In the genomic region with DNA sequence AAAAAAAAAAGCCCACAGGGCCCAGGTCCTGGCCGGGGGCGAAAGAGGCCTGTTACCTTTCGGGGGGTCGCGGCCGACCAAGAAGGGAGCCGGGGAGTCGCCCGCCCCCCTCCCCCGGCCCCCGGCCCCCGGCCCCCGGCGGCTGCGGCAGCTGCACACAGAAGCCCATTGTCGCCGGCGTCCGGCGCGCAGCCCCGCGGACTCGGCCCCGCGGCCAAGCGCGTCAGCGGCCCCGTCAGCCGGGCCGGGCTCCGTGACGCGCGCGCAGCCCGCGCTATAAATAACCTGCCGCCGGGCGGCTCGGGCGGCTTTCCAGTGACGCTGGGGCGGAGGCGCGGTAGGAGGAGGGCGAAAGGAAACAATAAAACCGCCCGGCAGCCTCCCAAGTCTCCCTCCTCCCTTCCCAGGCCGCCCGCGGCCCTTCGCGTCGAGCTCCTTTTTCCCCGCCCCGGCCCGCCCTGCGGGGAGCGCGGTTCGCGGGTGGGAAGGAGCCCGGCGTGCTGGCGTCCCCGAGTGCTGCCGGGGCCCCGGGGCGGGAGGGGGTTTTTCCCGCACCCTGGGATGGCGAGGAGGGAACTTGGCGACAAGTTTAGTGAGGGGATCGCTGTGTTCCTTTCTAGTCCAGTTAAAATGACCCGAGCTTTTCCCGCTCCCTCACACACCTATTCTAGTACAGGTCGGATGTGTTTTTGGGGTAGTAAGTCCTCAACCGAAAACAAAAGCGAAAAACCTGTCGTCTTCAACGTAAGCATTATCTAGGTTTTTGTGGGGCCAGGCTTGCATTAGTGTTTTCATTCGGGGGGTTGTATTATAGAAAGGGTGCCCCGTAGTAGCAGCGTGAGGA, we compare ENCODE assay signal across 8 cellular contexts. TPM values are rescaled to one million over a fixed set of nuclear protein-coding genes. Genes with fewer than 3 reads are reported as not detected.
DNase-seq lines count a peak whose midpoint lies in the region; ATAC-seq, FAIRE-seq and TF ChIP-seq lines count a peak whose summit lies in the region.

No MANE protein-coding gene starts in this region.

- no peaks in the 10 kb centered on the region for H4K20me1 ChIP-seq in astrocyte (ENCODE audit: insufficient read depth, low read length)
- no peaks in the 10 kb centered on the region for H4K20me1 ChIP-seq in hepatocyte (ENCODE audit: insufficient read depth, poor library complexity, severe bottlenecking)

- H3K27me3 ChIP-seq in astrocyte (ENCODE audit: insufficient read depth, low read length) = no peaks in the 10 kb centered on the region
- no peaks in the 10 kb centered on the region for H3K27me3 ChIP-seq in hepatocyte
- H3K27me3 ChIP-seq in aorta (ENCODE audit: control insufficient read depth in 1 of 2, insufficient read depth in 2 of 2, low read length in 1 of 2) = no peaks in the 10 kb centered on the region

- peak; percentile 47 for DNase-seq in NCI-H1436 treated with DMSO at 0.1 percent for 48 hours (lab: John Stamatoyannopoulos, UW)
- DNase-seq in T-helper 22 cell (ENCODE audit: low read depth) = peak; percentile 88
- peak; percentile 89 for DNase-seq in astrocyte (ENCODE audit: low read depth)
- DNase-seq in hepatocyte (ENCODE audit: low spot score) = peak; percentile 98
- DNase-seq in retina = peak; percentile 91
- DNase-seq in aorta = peak; percentile 97 to 99

- H3K36me3 ChIP-seq in astrocyte (ENCODE audit: insufficient read depth, low read length) (no peaks in the 10 kb centered on the region), hepatocyte (replicated peaks; ENCODE audit: insufficient read depth, low read depth) (no peaks in the 10 kb centered on the region), aorta (ENCODE audit: control insufficient read depth in 1 of 2, insufficient read depth in 2 of 2, low read length in 1 of 2) (no peaks in the 10 kb centered on the region)

- H2AFZ ChIP-seq in astrocyte (ENCODE audit: low read depth, low read length) = peak overlapping the region; percentile 84
- H2AFZ ChIP-seq in hepatocyte = peak overlapping the region; percentile 80

- peaks cover 12% of the 10 kb centered on the region for H3K4me1 Mint-ChIP-seq in astrocyte (ENCODE audit: low read depth, unreplicated experiment)

- ATAC-seq in GM18498 (IDR thresholded peaks at IDR 0.05; ENCODE audit: unreplicated experiment) (peak; percentile 54), HG02840 (IDR thresholded peaks at IDR 0.05; ENCODE audit: low FRiP score, unreplicated experiment) (peak; percentile 45), aorta (ENCODE audit: low FRiP score) (peak; percentile 93)

- H3K4me1 ChIP-seq in astrocyte (ENCODE audit: insufficient read depth, low read length) = peaks cover 4% of the 10 kb centered on the region
- H3K4me1 ChIP-seq in hepatocyte (ENCODE audit: insufficient read depth) = peaks cover 3% of the 10 kb centered on the region
- H3K4me1 ChIP-seq in aorta (ENCODE audit: control insufficient read depth in 1 of 2, insufficient read depth in 2 of 2, low read length in 2 of 2) = no peaks in the 10 kb centered on the region

- H3K36me3 Mint-ChIP-seq in astrocyte (ENCODE audit: low read depth, unreplicated experiment) = no peaks in the 10 kb centered on the region

- H3K4me2 ChIP-seq in astrocyte (ENCODE audit: low read length) (peak overlapping the region; percentile 94), hepatocyte (peak overlapping the region; percentile 82)

- H3K27me3 Mint-ChIP-seq in astrocyte (ENCODE audit: low read depth, unreplicated experiment) = no peaks in the 10 kb centered on the region

- H3K4me3 ChIP-seq in astrocyte (ENCODE audit: insufficient read depth, low read depth, low read length) (peak overlapping the region; percentile 74), hepatocyte (peak overlapping the region; percentile 98), aorta (ENCODE audit: low read length in 2 of 2) (peak overlapping the region; percentile 75 to 99)

- H3K9ac ChIP-seq in astrocyte (ENCODE audit: low read length) = peak overlapping the region; percentile 100

- intact Hi-C loops in aorta (cut with DNase I) = loop anchor here in 1 of 2 donors (1.0 to 2.0 kb wide), 2 partner anchors 58 to 94 kb away; a partner anchor contains a TSS

- H3K9me2 ChIP-seq in hepatocyte (replicated peaks; ENCODE audit: insufficient read depth) = no peaks in the 10 kb centered on the region

- H3K79me2 ChIP-seq in astrocyte (ENCODE audit: insufficient read depth, low read length) = no peaks in the 10 kb centered on the region
- H3K79me2 ChIP-seq in hepatocyte = peaks cover 16% of the 10 kb centered on the region

- WGBS in hepatocyte (ENCODE audit: low lambda C conversion rate, missing lambda C conversion rate) = under 1% methylated on average over 48 of the region's 86 CpGs
- WGBS in aorta, 2 donors = 1% methylated on average over 38 to 86 of the region's 86 CpGs

- peak overlapping the region; percentile 95 for H3K27ac Mint-ChIP-seq in astrocyte (ENCODE audit: unreplicated experiment)

- no peaks in the 10 kb centered on the region for H3K9me3 Mint-ChIP-seq in astrocyte (ENCODE audit: unreplicated experiment)

- H3K27ac ChIP-seq in astrocyte (ENCODE audit: low read depth, low read length) = peak overlapping the region; percentile 99
- peak overlapping the region; percentile 100 for H3K27ac ChIP-seq in hepatocyte
- H3K27ac ChIP-seq in aorta (ENCODE audit: low read depth in 1 of 2, low read length in 2 of 2) = peak overlapping the region; percentile 97 to 100

- FAIRE-seq in astrocyte (lab: Jason Lieb, UNC) = no peak

- H3K4me3 Mint-ChIP-seq in astrocyte (ENCODE audit: unreplicated experiment) = peak overlapping the region; percentile 86

- H3K9me3 ChIP-seq in astrocyte (ENCODE audit: insufficient read depth, low read depth, low read length) (no peaks in the 10 kb centered on the region), hepatocyte (ENCODE audit: low read depth) (no peaks in the 10 kb centered on the region), aorta (ENCODE audit: control insufficient read depth, low read length) (no peaks in the 10 kb centered on the region)

- no peak for TF ChIP-seq CTCF in astrocyte (IDR thresholded peaks at IDR 0.05; ENCODE audit: insufficient read depth, low read depth, low read length)
- TF ChIP-seq CTCF in hepatocyte (IDR thresholded peaks at IDR 0.05; ENCODE audit: poor library complexity) = no peak

RNA-seq across cellular contexts. Expression of a gene that starts 10.0 kb away (rescaled TPM):
- total RNA-seq in astrocyte = 1.2 and 1.3 TPM in 2 replicates
- 1.7 and 2.3 TPM in 2 replicates for total RNA-seq in hepatocyte
- 4.5 and 5.8 TPM in 2 replicates for polyA plus RNA-seq in hepatocyte
- 10 to 100 TPM; 10.4 to 62.0 TPM for total RNA-seq in aorta
- polyA plus RNA-seq in aorta = 10 to 100 TPM in 1 of 2 donors, 1 to 10 TPM in 1; 5.8 to 29.2 TPM

Comparison
In these comparisons a context has a peak if more than half of its experiments do, and no peak if none do; other contexts are left out.
1. Peak in every context shown above with its lines: DNase-seq, ATAC-seq, H3K4me3 ChIP-seq and H3K27ac ChIP-seq.
2. DNase-seq: peak in every context shown above with its lines; median percentile 98 in hepatocyte; 98 in aorta; 91 in retina; 89 in astrocyte; 88 in T-helper 22 cell; 47 in NCI-H1436 treated with DMSO at 0.1 percent for 48 hours.